Comparison of ENCODE assay signal across 22 cellular contexts in genomic region chr4:94766856-94767255, GRCh38. TPM values are rescaled to one million over a fixed set of nuclear protein-coding genes. Genes with fewer than 3 reads are reported as not detected.
DNase-seq lines count a peak whose midpoint lies in the region; TF ChIP-seq lines count a peak whose summit lies in the region.
"Had no signal": no experiment of that assay in that cellular context is flagged by ENCODE, and none has a peak within 500 bp of the region (broad histone marks: within the 10 kb centered on the region; RNA-seq: fewer than 3 reads in every experiment).

No MANE protein-coding gene starts in this region.

- H2BK120ac ChIP-seq in mesendoderm (ENCODE audit: low read depth, low read length), result no peak overlapping the region

- H3K4me3 ChIP-seq in mammary epithelial cell (replicated peaks in 1 of 3; ENCODE audit: insufficient read depth in 1 of 3, low read depth in 2 of 3, low read length in 3 of 3), result no peak overlapping the region
- no peak overlapping the region for H3K4me3 ChIP-seq in mesendoderm (ENCODE audit: low read length)
- no peak overlapping the region for H3K4me3 ChIP-seq in thyroid gland (replicated peaks in 1 of 3)
- H3K4me3 ChIP-seq in dorsolateral prefrontal cortex, result no peak overlapping the region
- H3K4me3 ChIP-seq: ovary, vagina had no signal

- no peak overlapping the region for H4K5ac ChIP-seq in mesendoderm (ENCODE audit: low read length)

- H3K79me2 ChIP-seq in mammary epithelial cell (ENCODE audit: insufficient read depth, low read length) (no peaks in the 10 kb centered on the region), mesendoderm (ENCODE audit: control insufficient read depth, insufficient read depth, low read length) (no peaks in the 10 kb centered on the region)

- H3K79me1 ChIP-seq in mesendoderm (ENCODE audit: low read length), result no peaks in the 10 kb centered on the region

- H3K36me3 ChIP-seq in mammary epithelial cell (ENCODE audit: insufficient read depth, low read length), result no peaks in the 10 kb centered on the region
- no peaks in the 10 kb centered on the region for H3K36me3 ChIP-seq in mesendoderm (ENCODE audit: control insufficient read depth, insufficient read depth, low read length)
- H3K36me3 ChIP-seq in thyroid gland, result no peaks in the 10 kb centered on the region
- H3K36me3 ChIP-seq: ovary, vagina had no signal

- intact Hi-C loops in mammary epithelial cell (cut with micrococcal nuclease) (no loop called here), thyroid gland (cut with DNase I) (no loop called here), dorsolateral prefrontal cortex (cut with DNase I) (no loop called here)

- TF ChIP-seq POLR2A in thyroid gland (IDR thresholded peaks at IDR 0.05), result no peak

- H2AK5ac ChIP-seq in mesendoderm (ENCODE audit: low read length), result no peak overlapping the region

- H3K27me3 ChIP-seq in mammary epithelial cell (ENCODE audit: insufficient read depth, low read length) (no peaks in the 10 kb centered on the region), mesendoderm (ENCODE audit: insufficient read depth, low read length, poor library complexity) (no peaks in the 10 kb centered on the region), thyroid gland (no peaks in the 10 kb centered on the region), dorsolateral prefrontal cortex (peaks cover 0 to 4% (median 0%) of the 10 kb centered on the region in 45 donors)
- H3K27me3 ChIP-seq: ovary, vagina had no signal

- no peak overlapping the region for H2BK15ac ChIP-seq in mesendoderm (replicated peaks; ENCODE audit: low read depth)

- H3K4me1 ChIP-seq in mammary epithelial cell (ENCODE audit: insufficient read depth, low read length) (peaks cover 11% of the 10 kb centered on the region), mesendoderm (ENCODE audit: control insufficient read depth, low read depth, low read length) (no peaks in the 10 kb centered on the region), thyroid gland (no peaks in the 10 kb centered on the region)
- H3K4me1 ChIP-seq: vagina had no signal

- DNase-seq in EH (ENCODE audit: low read depth) (peak; percentile 4), NCI-H226 (peak; percentile 36), mammary epithelial cell (peak; percentile 82), mesendoderm (peak; percentile 24), thyroid gland (no peak), dorsolateral prefrontal cortex (no peak), RKO (ENCODE audit: low spot score) (no peak)
- DNase-seq in activated CD4-positive, alpha-beta T cell treated with anti-CD3 and anti-CD28 coated beads, Interleukin-2, amount 50 U/mL, for 48 hours, result no peak
- DNase-seq: activated B cell treated with CpG ODN at 0.5 μM for 24 hours; activated naive CD4-positive, alpha-beta T cell treated with Interleukin-2 at 50 U/mL for 16 hours; caudate nucleus; DMS79 treated with DMSO at 0.1 percent for 48 hours; endodermal cell; H9; KG1; kidney glomerular epithelial cell; NCI-H1694 treated with DMSO at 0.1 percent for 48 hours; NCI-H526; ovary; T-cell had no signal

- H4K8ac ChIP-seq in mesendoderm (ENCODE audit: low read depth, low read length), result no peak overlapping the region

- H3K18ac ChIP-seq in mesendoderm (ENCODE audit: low read length), result no peak overlapping the region

- dilution Hi-C loops in mammary epithelial cell (cut with HindIII; ENCODE audit: low sequenced_read_pairs), result no loop called here

- BruUV-seq in mammary epithelial cell (replicated peaks; lab: Mats Ljungman, UMichigan), result no TSS peak

- no peak overlapping the region for H2BK5ac ChIP-seq in mesendoderm (ENCODE audit: low read length)

- no peak overlapping the region for H3K23ac ChIP-seq in mesendoderm (ENCODE audit: low read length)

- H2AFZ ChIP-seq in mammary epithelial cell (ENCODE audit: low read depth, low read length), result no peak overlapping the region

- H3K27ac ChIP-seq in mammary epithelial cell (ENCODE audit: insufficient read depth, low read depth, low read length) (no peak overlapping the region), mesendoderm (ENCODE audit: low read depth, low read length) (no peak overlapping the region), thyroid gland (no peak overlapping the region), dorsolateral prefrontal cortex (no peak overlapping the region)
- H3K27ac ChIP-seq: C4-2B, ovary, vagina had no signal

- no peak overlapping the region for H3K4ac ChIP-seq in mesendoderm (ENCODE audit: low read depth, low read length)

- no peaks in the 10 kb centered on the region for H4K20me1 ChIP-seq in mammary epithelial cell (ENCODE audit: insufficient read depth, low read length)

- no peak for TF ChIP-seq CTCF in mammary epithelial cell (conservative IDR thresholded peaks at IDR 0.05 in 1 of 2, IDR thresholded peaks at IDR 0.05 in 1 of 2; ENCODE audit: extremely low read depth in 1 of 2, insufficient read depth in 1 of 2, low read depth in 1 of 2, low read length in 2 of 2)
- no peak for TF ChIP-seq CTCF in thyroid gland (IDR thresholded peaks at IDR 0.05)
- no peak for TF ChIP-seq CTCF in dorsolateral prefrontal cortex (IDR thresholded peaks at IDR 0.05 in 54 of 56, conservative IDR thresholded peaks at IDR 0.05 in 2 of 56; ENCODE audit: low read depth in 1 of 56, partially characterized antibody in 56 of 56)

- H3K9ac ChIP-seq in mammary epithelial cell (ENCODE audit: insufficient read depth, low read length) (no peak overlapping the region), mesendoderm (ENCODE audit: low read length) (no peak overlapping the region)

- H3K56ac ChIP-seq in mesendoderm (ENCODE audit: low read length), result no peak overlapping the region

- CTCF ChIA-PET in mammary epithelial cell (lab: Charles Lee; ENCODE audit: low non-redundant PET), result no interaction called here

- H3K9me3 ChIP-seq in mammary epithelial cell (replicated peaks; ENCODE audit: insufficient read depth, low read length), result no peaks in the 10 kb centered on the region
- H3K9me3 ChIP-seq in thyroid gland, result no peaks in the 10 kb centered on the region
- H3K9me3 ChIP-seq: ovary, vagina had no signal

- 16% methylated on average over 3 of the region's 3 CpGs for WGBS in mammary epithelial cell (ENCODE audit: low coverage, missing lambda C conversion rate)
- WGBS in mesendoderm (ENCODE audit: extremely low coverage, insufficient coverage, low lambda C conversion rate), result no CpG with 5 or more reads among the region's 3 CpGs
- WGBS in thyroid gland, 2 donors, result 79 to 88% methylated on average over 3 of the region's 3 CpGs

- in situ Hi-C loops in mammary epithelial cell (cut with MboI; ENCODE audit: low sequenced_read_pairs in 2 of 2), result loop anchor here in 1 of 2 donors (10.0 kb wide), 1 partner anchor 318 kb away; no protein-coding TSS in a partner anchor

- H3K4me2 ChIP-seq in mammary epithelial cell (ENCODE audit: insufficient read depth, low read depth, low read length) (peak overlapping the region; percentile 50), mesendoderm (ENCODE audit: low read length) (no peak overlapping the region)

RNA-seq across cellular contexts. Expression of gene BMPR1B, which starts 9.1 kb away (rescaled TPM):
- total RNA-seq in mammary epithelial cell (10 to 100 TPM in 1 of 2 donors, 1 to 10 TPM in 1; 1.7 to 11.3 TPM), thyroid gland (under 1 TPM; 0.49 to 0.89 (median 0.76) TPM), dorsolateral prefrontal cortex (10 to 100 TPM; 13.5 to 74.6 (median 31.2) TPM)
- 1.1 TPM for polyA plus RNA-seq in mammary epithelial cell
- polyA minus RNA-seq in mammary epithelial cell, result not detected
- polyA plus RNA-seq in mesendoderm (2013, experiment 1 of 2), result 0.60 TPM
- 0.64 TPM for polyA plus RNA-seq in mesendoderm (2013, experiment 2 of 2)
- total RNA-seq: activated B cell treated with CpG ODN at 0.5 μM for 24 hours had no signal

Comparison
In these comparisons a context has a peak if more than half of its experiments do, and no peak if none do; other contexts are left out.
1. DNase-seq: peak in EH (single experiment), NCI-H226 (single experiment), mammary epithelial cell (single experiment) and mesendoderm (single experiment); none in activated CD4-positive, alpha-beta T cell treated with anti-CD3 and anti-CD28 coated beads, Interleukin-2, amount 50 U/mL, for 48 hours (0 of 2), thyroid gland (0 of 2), dorsolateral prefrontal cortex (0 of 10) and RKO (single experiment).